In the genomic region with DNA sequence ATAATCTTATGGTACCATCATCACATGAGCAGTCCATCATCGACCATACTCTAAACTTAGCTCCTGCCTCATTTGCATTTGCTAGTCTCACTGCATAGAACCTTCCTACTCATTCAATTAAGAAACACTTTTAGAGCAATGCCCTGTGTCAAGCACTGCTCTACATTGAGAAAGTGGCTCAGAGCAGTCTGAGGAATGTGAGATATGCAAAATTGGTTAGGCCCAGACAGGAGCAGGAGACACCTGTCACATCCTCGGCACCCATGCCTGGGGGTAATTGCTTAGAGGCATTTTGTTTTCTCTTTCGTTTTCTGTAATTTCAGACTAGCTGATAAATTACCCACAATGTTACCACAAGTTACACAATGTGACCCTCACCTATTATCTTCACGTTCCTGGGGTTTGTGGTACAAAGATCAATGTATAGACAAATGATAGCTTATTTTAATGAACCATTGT, we compare ENCODE assay signal across 10 cellular contexts. TPM values are rescaled to one million over a fixed set of nuclear protein-coding genes. Genes with fewer than 3 reads are reported as not detected.
DNase-seq lines count a peak whose midpoint lies in the region; ATAC-seq and TF ChIP-seq lines count a peak whose summit lies in the region.
"Had no signal": no experiment of that assay in that cellular context is flagged by ENCODE, and none has a peak within 500 bp of the region (broad histone marks: within the 10 kb centered on the region; RNA-seq: fewer than 3 reads in every experiment).

No MANE protein-coding gene starts in this region.

- no peaks in the 10 kb centered on the region for H3K36me3 ChIP-seq in smooth muscle cell (ENCODE audit: low read depth)

- no peak overlapping the region for H3K4me3 ChIP-seq in smooth muscle cell
- H3K4me3 ChIP-seq: testis had no signal

- no peaks in the 10 kb centered on the region for H3K27me3 Mint-ChIP-seq in activated CD4-positive, alpha-beta memory T cell treated with anti-CD3 and anti-CD28 coated beads for 36 hours
- peaks cover 3% of the 10 kb centered on the region for H3K27me3 Mint-ChIP-seq in activated CD4-positive, alpha-beta memory T cell treated with anti-CD3 and anti-CD28 coated beads, Interleukin-2, amount 10 ng/mL, durations not matched to agents 7 days and 5 days

- H3K4me3 Mint-ChIP-seq in activated CD4-positive, alpha-beta memory T cell treated with anti-CD3 and anti-CD28 coated beads for 36 hours, result no peak overlapping the region
- no peak overlapping the region for H3K4me3 Mint-ChIP-seq in activated CD4-positive, alpha-beta memory T cell treated with anti-CD3 and anti-CD28 coated beads, Interleukin-2, amount 10 ng/mL, durations not matched to agents 7 days and 5 days

- no peak overlapping the region for H2AFZ ChIP-seq in smooth muscle cell (ENCODE audit: low read depth)

- ATAC-seq in GM21526 (IDR thresholded peaks at IDR 0.05; ENCODE audit: low FRiP score, unreplicated experiment), result peak; percentile 93
- ATAC-seq in HG03342 (IDR thresholded peaks at IDR 0.05; ENCODE audit: unreplicated experiment), result peak; percentile 95

- no peaks in the 10 kb centered on the region for H4K20me1 ChIP-seq in smooth muscle cell (ENCODE audit: low read depth)

- H3K9me3 ChIP-seq in smooth muscle cell (replicated peaks; ENCODE audit: low read depth), result no peaks in the 10 kb centered on the region
- H3K9me3 ChIP-seq: testis had no signal

- no peak overlapping the region for H3K27ac Mint-ChIP-seq in activated CD4-positive, alpha-beta memory T cell treated with anti-CD3 and anti-CD28 coated beads for 36 hours
- no peak overlapping the region for H3K27ac Mint-ChIP-seq in activated CD4-positive, alpha-beta memory T cell treated with anti-CD3 and anti-CD28 coated beads, Interleukin-2, amount 10 ng/mL, durations not matched to agents 7 days and 5 days

- 65% methylated on average over 4 of the region's 4 CpGs for WGBS in smooth muscle cell (ENCODE audit: low lambda C conversion rate)

- H3F3A ChIP-seq in smooth muscle cell (ENCODE audit: low read depth), result no peaks in the 10 kb centered on the region

- no peak overlapping the region for H3K9ac ChIP-seq in smooth muscle cell (ENCODE audit: low read depth)

- POLR2A ChIA-PET in activated CD4-positive, alpha-beta memory T cell treated with anti-CD3 and anti-CD28 coated beads for 36 hours (lab: Charles Lee), result no interaction called here
- POLR2A ChIA-PET in activated CD4-positive, alpha-beta memory T cell treated with anti-CD3 and anti-CD28 coated beads, Interleukin-2, amount 10 ng/mL, durations not matched to agents 7 days and 5 days (lab: Charles Lee), result no interaction called here

- H3K9me3 Mint-ChIP-seq in activated CD4-positive, alpha-beta memory T cell treated with anti-CD3 and anti-CD28 coated beads for 36 hours, result no peaks in the 10 kb centered on the region
- no peaks in the 10 kb centered on the region for H3K9me3 Mint-ChIP-seq in activated CD4-positive, alpha-beta memory T cell treated with anti-CD3 and anti-CD28 coated beads, Interleukin-2, amount 10 ng/mL, durations not matched to agents 7 days and 5 days

- H3K4me1 Mint-ChIP-seq in activated CD4-positive, alpha-beta memory T cell treated with anti-CD3 and anti-CD28 coated beads for 36 hours (ENCODE audit: low read depth), result peaks cover 18% of the 10 kb centered on the region
- H3K4me1 Mint-ChIP-seq in activated CD4-positive, alpha-beta memory T cell treated with anti-CD3 and anti-CD28 coated beads, Interleukin-2, amount 10 ng/mL, durations not matched to agents 7 days and 5 days, result peaks cover 29% of the 10 kb centered on the region

- no peak overlapping the region for H3K4me2 ChIP-seq in smooth muscle cell

- TF ChIP-seq CTCF in smooth muscle cell (IDR thresholded peaks at IDR 0.05; ENCODE audit: borderline replicate concordance, insufficient read depth, poor library complexity, severe bottlenecking), result no peak

- intact Hi-C loops in activated CD4-positive, alpha-beta memory T cell treated with anti-CD3 and anti-CD28 coated beads for 36 hours (cut with micrococcal nuclease), result no loop called here

- CTCF ChIA-PET in activated CD4-positive, alpha-beta memory T cell treated with anti-CD3 and anti-CD28 coated beads for 36 hours (lab: Charles Lee), result interaction anchor here (1.6 to 1.8 kb wide), 2 partner anchors 19 to 211 kb away, joined by 4 to 6 read pairs; no protein-coding TSS in a partner anchor
- CTCF ChIA-PET in activated CD4-positive, alpha-beta memory T cell treated with anti-CD3 and anti-CD28 coated beads, Interleukin-2, amount 10 ng/mL, durations not matched to agents 7 days and 5 days (lab: Charles Lee), result no interaction called here

- no peaks in the 10 kb centered on the region for H3K79me2 ChIP-seq in smooth muscle cell (ENCODE audit: low read depth)

- H3K4me1 ChIP-seq in smooth muscle cell (ENCODE audit: low read depth), result no peaks in the 10 kb centered on the region

- H3K36me3 Mint-ChIP-seq in activated CD4-positive, alpha-beta memory T cell treated with anti-CD3 and anti-CD28 coated beads for 36 hours, result peaks cover 1% of the 10 kb centered on the region
- H3K36me3 Mint-ChIP-seq in activated CD4-positive, alpha-beta memory T cell treated with anti-CD3 and anti-CD28 coated beads, Interleukin-2, amount 10 ng/mL, durations not matched to agents 7 days and 5 days (ENCODE audit: low read depth), result peaks cover 2% of the 10 kb centered on the region

- H3K27me3 ChIP-seq in smooth muscle cell (ENCODE audit: low read depth), result no peaks in the 10 kb centered on the region
- H3K27me3 ChIP-seq: testis had no signal

- no peak overlapping the region for H3K27ac ChIP-seq in smooth muscle cell (ENCODE audit: low read depth)
- H3K27ac ChIP-seq: testis had no signal

- DNase-seq in activated CD4-positive, alpha-beta memory T cell treated with anti-CD3 and anti-CD28 coated beads for 36 hours, result peak; percentile 13
- DNase-seq in activated CD4-positive, alpha-beta memory T cell treated with anti-CD3 and anti-CD28 coated beads, Interleukin-2, amount 10 ng/mL, durations not matched to agents 7 days and 5 days, result no peak
- DNase-seq in myocyte (ENCODE audit: low read depth) (peak; percentile 12), DMS114 treated with DMSO at 0.1 percent for 48 hours (lab: John Stamatoyannopoulos, UW; ENCODE audit: unreplicated experiment) (no peak), NCI-H187 (lab: John Stamatoyannopoulos, UW) (no peak), smooth muscle cell (lab: John Stamatoyannopoulos, UW; ENCODE audit: unreplicated experiment) (no peak)
- DNase-seq: activated CD4-positive, CD25-positive, alpha-beta regulatory T cell treated with anti-CD3 and anti-CD28 coated beads, Interleukin-2, amount 50 U/mL, for 72 hours; testis had no signal

RNA-seq across cellular contexts. Expression of a gene that starts 4.9 kb away (rescaled TPM):
- total RNA-seq in activated CD4-positive, alpha-beta memory T cell treated with anti-CD3 and anti-CD28 coated beads for 36 hours, result 100 to 1,000 TPM in 1 of 2 experiments, 10 to 100 TPM in 1; 98.6 to 101 TPM
- 10 to 100 TPM; 62.0 to 65.8 TPM for total RNA-seq in activated CD4-positive, alpha-beta memory T cell treated with anti-CD3 and anti-CD28 coated beads, Interleukin-2, amount 10 ng/mL, durations not matched to agents 7 days and 5 days
- total RNA-seq in myocyte (153 and 209 TPM in 2 replicates), smooth muscle cell (221 and 228 TPM in 2 replicates)
- polyA plus RNA-seq in myocyte (2012), result 47.2 TPM
- 101 and 104 TPM in 2 replicates for polyA plus RNA-seq in smooth muscle cell

RNA-seq across cellular contexts. Expression of a gene that starts 47.7 kb away (rescaled TPM):
- total RNA-seq in activated CD4-positive, alpha-beta memory T cell treated with anti-CD3 and anti-CD28 coated beads for 36 hours, result under 1 TPM; 0.15 to 0.29 TPM
- total RNA-seq in activated CD4-positive, alpha-beta memory T cell treated with anti-CD3 and anti-CD28 coated beads, Interleukin-2, amount 10 ng/mL, durations not matched to agents 7 days and 5 days, result under 1 TPM in 1 of 2 experiments, not detected in 1; 0.20 TPM
- total RNA-seq in myocyte (1.0 and 1.4 TPM in 2 replicates), smooth muscle cell (0.94 and 1.0 TPM in 2 replicates)
- polyA plus RNA-seq in myocyte (2012), result 3.3 TPM
- 0.30 and 0.65 TPM in 2 replicates for polyA plus RNA-seq in smooth muscle cell

Comparison
In these comparisons a context has a peak if more than half of its experiments do, and no peak if none do; other contexts are left out.
1. DNase-seq: peak in activated CD4-positive, alpha-beta memory T cell treated with anti-CD3 and anti-CD28 coated beads for 36 hours (single experiment) and myocyte (single experiment); none in activated CD4-positive, alpha-beta memory T cell treated with anti-CD3 and anti-CD28 coated beads, Interleukin-2, amount 10 ng/mL, durations not matched to agents 7 days and 5 days (single experiment), DMS114 treated with DMSO at 0.1 percent for 48 hours (single experiment), NCI-H187 (0 of 2) and smooth muscle cell (single experiment).